1 cellular context compared by ENCODE assay signal in the genomic region with DNA sequence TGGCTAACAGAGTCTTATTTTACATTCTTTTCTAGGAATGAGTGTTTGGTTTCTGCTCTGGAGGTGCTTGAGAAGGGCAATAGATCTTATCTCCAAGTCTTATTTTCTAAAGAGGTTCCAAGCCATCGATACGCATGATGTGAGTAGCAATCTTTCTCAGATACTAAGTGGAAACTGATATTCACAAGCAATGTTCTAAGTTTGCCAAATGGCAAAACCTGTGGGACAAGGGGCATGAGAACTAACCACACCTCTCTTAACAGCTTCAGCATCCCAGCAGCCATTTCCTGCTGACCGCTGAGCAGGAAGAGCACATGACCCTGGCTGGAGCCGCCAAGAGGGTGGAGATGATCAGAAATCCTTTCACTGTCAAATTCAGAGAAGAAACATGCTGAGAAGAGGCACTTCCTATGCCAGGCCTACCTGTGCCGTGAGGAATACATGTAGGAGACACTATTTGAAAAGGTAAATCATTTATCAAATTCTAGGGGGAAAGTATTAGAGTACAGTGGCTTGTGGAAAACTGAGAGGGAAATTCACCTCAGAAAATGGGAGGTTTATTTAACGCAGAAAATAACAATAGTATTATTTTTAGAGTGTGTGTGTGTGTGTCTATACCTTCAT.
TF ChIP-seq lines count a peak whose summit lies in the region.

No MANE protein-coding gene starts in this region.

TF ChIP-seq in GM23338, 12 proteins besides CTCF, POLR2A, EP300 and RAD21 (continued from another document):
- no peak for TF ChIP-seq POLR2AphosphoS5 (IDR thresholded peaks at IDR 0.05; ENCODE audit: low read depth)
- no peak for TF ChIP-seq EZH2phosphoT487 (IDR thresholded peaks at IDR 0.05; ENCODE audit: unreplicated experiment)
- TF ChIP-seq JUNB (IDR thresholded peaks at IDR 0.05; ENCODE audit: unreplicated experiment), result no peak
- TF ChIP-seq EZH2 (IDR thresholded peaks at IDR 0.05; ENCODE audit: low read depth, unreplicated experiment), result no peak
- no peak for TF ChIP-seq REST (IDR thresholded peaks at IDR 0.05; ENCODE audit: unreplicated experiment)
